Comparison of ENCODE assay signal across 12 cellular contexts in the genomic region with DNA sequence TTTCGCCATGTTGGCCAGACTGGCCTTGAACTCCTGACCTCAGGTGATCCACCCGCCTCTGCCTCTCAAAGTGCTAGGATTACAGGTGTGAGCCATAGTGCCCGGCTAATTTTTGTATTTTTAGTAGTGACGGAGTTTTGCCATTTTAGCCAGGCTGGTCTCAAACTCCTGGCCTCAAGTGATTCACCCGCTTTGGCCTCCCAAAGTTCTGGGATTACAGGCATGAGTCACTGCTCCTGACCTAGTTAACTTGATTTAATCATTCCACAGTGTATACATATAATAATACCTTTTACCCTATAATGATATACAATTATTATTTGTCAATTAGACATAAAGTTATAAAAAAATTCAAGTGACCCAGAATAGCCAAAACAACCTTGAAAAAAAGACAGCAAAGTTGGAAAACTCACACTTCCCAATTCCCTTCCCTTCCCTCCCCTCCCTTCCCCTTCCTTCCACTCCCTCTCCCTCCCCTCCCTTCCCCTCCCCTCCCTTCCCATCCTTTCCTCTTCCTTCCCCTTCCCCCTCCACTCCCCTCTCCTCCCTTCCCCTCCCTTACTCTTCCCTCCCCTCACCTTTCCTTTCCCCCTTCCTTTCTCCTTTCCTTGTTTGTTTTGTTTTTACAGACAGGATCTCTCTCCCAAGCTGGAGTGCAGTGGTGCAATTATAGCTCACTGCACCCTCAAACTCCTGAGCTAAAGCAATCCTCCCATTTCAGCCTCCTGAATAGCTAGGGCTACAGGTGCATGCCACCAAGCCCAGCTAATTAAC. TPM values are rescaled to one million over a fixed set of nuclear protein-coding genes. Genes with fewer than 3 reads are reported as not detected.
DNase-seq lines count a peak whose midpoint lies in the region; ATAC-seq, FAIRE-seq and TF ChIP-seq lines count a peak whose summit lies in the region.
"Had no signal": no experiment of that assay in that cellular context is flagged by ENCODE, and none has a peak within 500 bp of the region (broad histone marks: within the 10 kb centered on the region; RNA-seq: fewer than 3 reads in every experiment).

No MANE protein-coding gene starts in this region.

- no peak overlapping the region for H3K27ac Mint-ChIP-seq in activated naive CD8-positive, alpha-beta T cell treated with anti-CD3 and anti-CD28 coated beads for 36 hours
- H3K27ac Mint-ChIP-seq: activated CD8-positive, alpha-beta memory T cell treated with anti-CD3 and anti-CD28 coated beads, Interleukin-2, amount 10 ng/mL, durations not matched to agents 7 days and 5 days; IgD-negative memory B cell had no signal

- H3K36me3 Mint-ChIP-seq in activated naive CD8-positive, alpha-beta T cell treated with anti-CD3 and anti-CD28 coated beads for 36 hours, result no peaks in the 10 kb centered on the region
- H3K36me3 Mint-ChIP-seq: activated CD8-positive, alpha-beta memory T cell treated with anti-CD3 and anti-CD28 coated beads, Interleukin-2, amount 10 ng/mL, durations not matched to agents 7 days and 5 days had no signal

- no peaks in the 10 kb centered on the region for H3K36me3 ChIP-seq in bronchial epithelial cell (ENCODE audit: control insufficient read depth, insufficient read depth, low read length)
- H3K36me3 ChIP-seq: ascending aorta had no signal

- H3K4me3 Mint-ChIP-seq in activated naive CD8-positive, alpha-beta T cell treated with anti-CD3 and anti-CD28 coated beads for 36 hours, result no peak overlapping the region
- H3K4me3 Mint-ChIP-seq: activated CD8-positive, alpha-beta memory T cell treated with anti-CD3 and anti-CD28 coated beads, Interleukin-2, amount 10 ng/mL, durations not matched to agents 7 days and 5 days; IgD-negative memory B cell had no signal

- H3K27me3 ChIP-seq in bronchial epithelial cell (ENCODE audit: control insufficient read depth, insufficient read depth, low read length), result no peaks in the 10 kb centered on the region
- H3K27me3 ChIP-seq: ascending aorta had no signal

- H3K27me3 Mint-ChIP-seq in activated naive CD8-positive, alpha-beta T cell treated with anti-CD3 and anti-CD28 coated beads for 36 hours, result no peaks in the 10 kb centered on the region
- H3K27me3 Mint-ChIP-seq: IgD-negative memory B cell had no signal

- DNase-seq in Daoy (ENCODE audit: low read depth) (peak; percentile 96), NCI-H226 (peak; percentile 90), bronchial epithelial cell (ENCODE audit: low read depth) (peak; percentile 84), myocyte (ENCODE audit: low read depth) (peak; percentile 85), NCI-H82 (lab: John Stamatoyannopoulos, UW) (no peak)
- DNase-seq in activated naive CD8-positive, alpha-beta T cell treated with anti-CD3 and anti-CD28 coated beads for 36 hours, result no peak
- DNase-seq: activated CD8-positive, alpha-beta memory T cell treated with anti-CD3 and anti-CD28 coated beads, Interleukin-2, amount 10 ng/mL, durations not matched to agents 7 days and 5 days; stimulated activated CD4-positive, alpha-beta T cell treated with anti-CD3 and anti-CD28 coated beads, Interleukin-12 subunit alpha, Interleukin-12 subunit beta, amount 100 ng/mL, for 4 hours had no signal

- H3K9me3 Mint-ChIP-seq in activated naive CD8-positive, alpha-beta T cell treated with anti-CD3 and anti-CD28 coated beads for 36 hours, result no peaks in the 10 kb centered on the region
- H3K9me3 Mint-ChIP-seq: IgD-negative memory B cell had no signal

- TF ChIP-seq CTCF in bronchial epithelial cell (IDR thresholded peaks at IDR 0.05; ENCODE audit: insufficient read depth, low read length, severe bottlenecking), result no peak

- H3K4me1 Mint-ChIP-seq in activated naive CD8-positive, alpha-beta T cell treated with anti-CD3 and anti-CD28 coated beads for 36 hours, result peaks cover 12% of the 10 kb centered on the region

- no peak overlapping the region for H3K4me3 ChIP-seq in bronchial epithelial cell (ENCODE audit: low read depth, low read length)
- H3K4me3 ChIP-seq: ascending aorta had no signal

- ATAC-seq in GM21619 (IDR thresholded peaks at IDR 0.05; ENCODE audit: unreplicated experiment) (no peak), GM19023 (IDR thresholded peaks at IDR 0.05; ENCODE audit: unreplicated experiment) (no peak)
- ATAC-seq: activated CD8-positive, alpha-beta memory T cell treated with anti-CD3 and anti-CD28 coated beads, Interleukin-2, amount 10 ng/mL, durations not matched to agents 7 days and 5 days had no signal

- no peak for FAIRE-seq in bronchial epithelial cell (lab: Jason Lieb, UNC)

RNA-seq across cellular contexts. Expression of gene ZMIZ2, which starts 14.8 kb away (rescaled TPM):
- total RNA-seq in Daoy (2014; rRNA removed; shearing (Covaris generic)), result 6.5 and 16.2 TPM in 2 replicates
- total RNA-seq in bronchial epithelial cell (5.5 and 8.1 TPM in 2 replicates), myocyte (14.7 and 21.8 TPM in 2 replicates)
- 67.7 TPM for polyA plus RNA-seq in myocyte (2012)
- 100 to 1,000 TPM; 116 to 122 TPM for total RNA-seq in activated naive CD8-positive, alpha-beta T cell treated with anti-CD3 and anti-CD28 coated beads for 36 hours

Comparison
In these comparisons a context has a peak if more than half of its experiments do, and no peak if none do; other contexts are left out.
1. DNase-seq: peak in Daoy (single experiment), NCI-H226 (single experiment), bronchial epithelial cell (single experiment) and myocyte (single experiment); none in NCI-H82 (single experiment) and activated naive CD8-positive, alpha-beta T cell treated with anti-CD3 and anti-CD28 coated beads for 36 hours (single experiment).